ENCODE assay signal across 8 cellular contexts in the genomic region with DNA sequence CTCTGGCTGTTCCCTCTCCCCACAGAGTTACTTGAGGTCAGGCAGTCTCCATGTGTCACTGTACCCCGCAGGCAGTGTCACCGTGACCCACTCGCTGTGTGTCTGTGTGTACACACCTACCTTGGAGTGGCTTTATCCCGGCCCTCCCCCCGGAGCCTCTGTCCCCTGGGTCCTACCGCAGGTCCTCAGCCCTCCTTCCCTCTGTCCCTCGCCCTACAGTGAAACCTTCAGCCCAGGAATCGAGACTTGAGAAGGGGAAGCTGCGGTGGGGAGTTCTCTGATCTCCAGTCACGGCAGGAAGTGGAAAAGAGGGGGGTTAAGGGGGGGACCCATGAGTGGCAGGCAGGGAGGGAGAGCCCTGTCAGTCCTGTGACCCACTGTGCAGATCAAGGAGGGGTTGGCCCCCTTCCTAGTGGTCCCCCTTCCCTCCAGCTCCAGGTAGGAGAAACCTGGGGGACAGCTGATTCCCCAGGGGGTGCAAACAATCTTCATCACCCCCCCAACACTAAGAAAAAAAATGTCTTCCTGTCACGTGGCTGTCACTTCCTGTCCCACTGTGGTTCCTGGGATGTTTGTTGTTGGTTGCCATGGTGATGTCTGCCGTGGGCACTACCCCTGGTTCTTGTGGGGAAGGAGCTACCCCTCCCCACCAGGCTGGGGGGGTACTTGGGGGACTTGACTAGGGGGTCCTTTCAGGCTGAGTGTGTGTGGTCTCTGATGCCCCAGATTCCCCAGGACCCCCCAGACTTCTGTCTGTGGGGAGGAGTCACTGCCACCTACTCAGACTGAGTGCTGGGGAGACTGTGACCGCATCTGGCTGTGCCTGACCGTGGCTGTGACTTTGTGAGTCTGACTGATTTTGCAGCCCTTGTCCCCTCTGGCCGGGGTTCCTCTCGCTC. TPM values are rescaled to one million over a fixed set of nuclear protein-coding genes. Genes with fewer than 3 reads are reported as not detected.
DNase-seq lines count a peak whose midpoint lies in the region; ATAC-seq and TF ChIP-seq lines count a peak whose summit lies in the region.

No MANE protein-coding gene starts in this region.

- DNase-seq in GM12864 (ENCODE audit: low read depth) (peak; percentile 90), activated T-cell treated with anti-CD3 and anti-CD28 coated beads for 4 hours (peak; percentile 76), esophagus muscularis mucosa (ENCODE audit: extremely low spot score) (no peak), neural progenitor cell (ENCODE audit: low spot score) (no peak), NCI-H1105 treated with DMSO at 0.1 percent for 48 hours (lab: John Stamatoyannopoulos, UW) (no peak)

- no peak overlapping the region; the same call in 1 of the 2 replicates for H3K9ac ChIP-seq in OCI-LY1 (ENCODE audit: low read length)
- no peak overlapping the region for H3K9ac ChIP-seq in neural progenitor cell
- peak overlapping the region; percentile 62 to 75 for H3K9ac ChIP-seq in stomach smooth muscle (ENCODE audit: low read length in 2 of 2)

- no peaks in the 10 kb centered on the region for H3K9me3 ChIP-seq in OCI-LY1 (ENCODE audit: low read length)
- no peaks in the 10 kb centered on the region for H3K9me3 ChIP-seq in esophagus muscularis mucosa
- no peaks in the 10 kb centered on the region for H3K9me3 ChIP-seq in neural progenitor cell (ENCODE audit: low read depth)
- no peaks in the 10 kb centered on the region for H3K9me3 ChIP-seq in stomach smooth muscle (ENCODE audit: control insufficient read depth in 2 of 2, low read length in 2 of 2)

- no peak for TF ChIP-seq POLR2A in esophagus muscularis mucosa (IDR thresholded peaks at IDR 0.05; ENCODE audit: low read depth)

- H3K36me3 ChIP-seq in OCI-LY1 (ENCODE audit: insufficient read depth, low read length) (no peaks in the 10 kb centered on the region), esophagus muscularis mucosa (no peaks in the 10 kb centered on the region), neural progenitor cell (no peaks in the 10 kb centered on the region), stomach smooth muscle (ENCODE audit: control insufficient read depth in 2 of 2, insufficient read depth in 2 of 2, low read length in 2 of 2) (no peaks in the 10 kb centered on the region)

- peak overlapping the region; percentile 71 for H3K4me3 Mint-ChIP-seq in neural progenitor cell

- intact Hi-C loops in esophagus muscularis mucosa (cut with DNase I) = no loop called here

- no peaks in the 10 kb centered on the region for H3K9me3 Mint-ChIP-seq in neural progenitor cell

- peak; percentile 28 for TF ChIP-seq EP300 in esophagus muscularis mucosa (IDR thresholded peaks at IDR 0.05)

- H2AFZ ChIP-seq in OCI-LY1 (ENCODE audit: low read length) = no peak overlapping the region
- no peak overlapping the region for H2AFZ ChIP-seq in neural progenitor cell (replicated peaks)

- peak; percentile 21 for ATAC-seq in HG02623 (IDR thresholded peaks at IDR 0.05; ENCODE audit: unreplicated experiment)

- TF ChIP-seq CTCF in GM12864 (IDR thresholded peaks at IDR 0.05; ENCODE audit: low read depth, low read length, missing control alignments) (no peak), OCI-LY1 (IDR thresholded peaks at IDR 0.05; ENCODE audit: low read length) (no peak), esophagus muscularis mucosa (IDR thresholded peaks at IDR 0.05) (no peak), neural progenitor cell (IDR thresholded peaks at IDR 0.05) (no peak)

- H4K20me1 ChIP-seq in OCI-LY1 (ENCODE audit: insufficient read depth, low read length) (no peaks in the 10 kb centered on the region), neural progenitor cell (ENCODE audit: low read depth) (peaks cover 73% of the 10 kb centered on the region)

- H3K9me2 ChIP-seq in OCI-LY1 (ENCODE audit: low read depth, low read length) = no peaks in the 10 kb centered on the region

- no peak overlapping the region for H3K27ac ChIP-seq in OCI-LY1 (ENCODE audit: low read depth, low read length, poor library complexity, severe bottlenecking)
- H3K27ac ChIP-seq in esophagus muscularis mucosa (replicated peaks in 1 of 4) = peak overlapping the region; percentile 94 to 98 (median 96)
- no peak overlapping the region for H3K27ac ChIP-seq in neural progenitor cell
- H3K27ac ChIP-seq in stomach smooth muscle (ENCODE audit: low read length) = peak overlapping the region; percentile 91

- H3K36me3 Mint-ChIP-seq in neural progenitor cell = no peaks in the 10 kb centered on the region

- H3K27me3 ChIP-seq in OCI-LY1 (ENCODE audit: insufficient read depth, low read length) (peaks cover 11% of the 10 kb centered on the region; the same call in 1 of the 2 replicates), esophagus muscularis mucosa (no peaks in the 10 kb centered on the region), neural progenitor cell (peaks cover 10% of the 10 kb centered on the region), stomach smooth muscle (ENCODE audit: control insufficient read depth in 1 of 2, insufficient read depth in 2 of 2, low read length in 2 of 2) (no peaks in the 10 kb centered on the region)

- H3F3A ChIP-seq in OCI-LY1 (ENCODE audit: insufficient read depth, low read length) (no peaks in the 10 kb centered on the region), neural progenitor cell (ENCODE audit: low read depth) (peaks cover 3% of the 10 kb centered on the region)

- WGBS in esophagus muscularis mucosa = 5% methylated on average over 10 of the region's 16 CpGs

- H3K4me1 ChIP-seq in OCI-LY1 (ENCODE audit: insufficient read depth, low read length, severe bottlenecking) (peaks cover 32% of the 10 kb centered on the region), esophagus muscularis mucosa (peaks cover 92 to 96% (median 94%) of the 10 kb centered on the region in 4 donors), neural progenitor cell (peaks cover 14% of the 10 kb centered on the region), stomach smooth muscle (ENCODE audit: control insufficient read depth, insufficient read depth, low read length) (peaks cover 92% of the 10 kb centered on the region)

- H3K79me2 ChIP-seq in OCI-LY1 (ENCODE audit: insufficient read depth, low read length) (no peaks in the 10 kb centered on the region), neural progenitor cell (ENCODE audit: low read depth) (peaks cover 21% of the 10 kb centered on the region)

- H3K4me3 ChIP-seq in GM12864 (ENCODE audit: low read depth, low read length) (peak overlapping the region; percentile 82), OCI-LY1 (ENCODE audit: low read depth, low read length, poor library complexity, severe bottlenecking) (peak overlapping the region; percentile 45), esophagus muscularis mucosa (peak overlapping the region; percentile 90 to 99 (median 94)), neural progenitor cell (no peak overlapping the region), stomach smooth muscle (ENCODE audit: low read length in 2 of 2) (peak overlapping the region; percentile 66 to 75)

- H3K27me3 Mint-ChIP-seq in neural progenitor cell (ENCODE audit: insufficient read depth, low read depth) = peaks cover 4% of the 10 kb centered on the region

- peak overlapping the region; percentile 88 for H3K27ac Mint-ChIP-seq in neural progenitor cell

- peaks cover 47% of the 10 kb centered on the region for H3K4me1 Mint-ChIP-seq in neural progenitor cell

- H3K4me2 ChIP-seq in OCI-LY1 (ENCODE audit: low read length) (peak overlapping the region; percentile 63), neural progenitor cell (no peak overlapping the region)

RNA-seq across cellular contexts. Expression of gene RARA, which starts 13.7 kb away (rescaled TPM):
- total RNA-seq in esophagus muscularis mucosa = 10 to 100 TPM; 26.2 to 53.5 (median 52.2) TPM
- 9.0 and 9.4 TPM in 2 replicates for total RNA-seq in neural progenitor cell (ENCODE audit: low replicate concordance)

RNA-seq across cellular contexts. Expression of gene CDC6, which starts 35.0 kb away (rescaled TPM):
- total RNA-seq in esophagus muscularis mucosa (under 1 TPM; 0.32 to 0.83 (median 0.44) TPM), neural progenitor cell (ENCODE audit: low replicate concordance) (54.6 and 65.3 TPM in 2 replicates)

RNA-seq across cellular contexts. Expression of gene GJD3, which starts 41.9 kb away (rescaled TPM):
- under 1 TPM in 2 of 4 donors, not detected in 2; 0.40 to 0.50 TPM for total RNA-seq in esophagus muscularis mucosa
- not detected in 2 replicates for total RNA-seq in neural progenitor cell (ENCODE audit: low replicate concordance)

Comparison
In these comparisons a context has a peak if more than half of its experiments do, and no peak if none do; other contexts are left out.
1. DNase-seq: peak in GM12864 (single experiment) and activated T-cell treated with anti-CD3 and anti-CD28 coated beads for 4 hours (single experiment); none in esophagus muscularis mucosa (single experiment), neural progenitor cell (single experiment) and NCI-H1105 treated with DMSO at 0.1 percent for 48 hours (single experiment).
2. H3K27ac ChIP-seq: peak in esophagus muscularis mucosa (4 of 4) and stomach smooth muscle (single experiment); none in OCI-LY1 (single experiment) and neural progenitor cell (single experiment).
3. H3K9ac ChIP-seq: peak in stomach smooth muscle (2 of 2); none in OCI-LY1 (single experiment) and neural progenitor cell (single experiment).
4. RNA of gene CDC6, which starts 35.0 kb away (total RNA-seq): 54.6 to 65.3 TPM in neural progenitor cell; 0.32 to 0.83 TPM in esophagus muscularis mucosa; every median in the first group is over 10 times any median in the second.